In genomic region chr20:63441136-63441776, GRCh38 we compare ENCODE assay signal across 2 cellular contexts.
TF ChIP-seq lines count a peak whose summit lies in the region.

No MANE protein-coding gene starts in this region.

TF ChIP-seq in GM12878, 131 proteins besides CTCF, POLR2A, EP300 and RAD21:
- TF ChIP-seq EZH2 (IDR thresholded peaks at IDR 0.05; ENCODE audit: borderline replicate concordance, control insufficient read depth, low read depth, low read length) (no peak), RCOR1 (conservative IDR thresholded peaks at IDR 0.05; ENCODE audit: low read depth, low read length) (0 out of 2 replicates have a peak, but pooled peaks have one; percentile 37), NFIC (IDR thresholded peaks at IDR 0.05; ENCODE audit: low read depth, low read length) (peak; percentile 62), TCF12 (IDR thresholded peaks at IDR 0.05; ENCODE audit: low read depth, low read length) (0 out of 2 replicates have a peak, but pooled peaks have one; percentile 14), EGR1 (IDR thresholded peaks at IDR 0.05; ENCODE audit: borderline replicate concordance in 1 of 2, low read depth in 2 of 2, low read length in 2 of 2) (peak in 1 of 2 experiments; percentile 88; a peak in 2 of 3 replicates), TBL1XR1 (IDR thresholded peaks at IDR 0.05; ENCODE audit: low read depth, low read length) (peak; percentile 58; the same call in 1 of the 2 replicates), NR2F1 (conservative IDR thresholded peaks at IDR 0.05) (peak; percentile 36), IKZF2 (IDR thresholded peaks at IDR 0.05) (peak; percentile 42 to 50; a peak in 3 of 4 replicates), MEF2A (IDR thresholded peaks at IDR 0.05; ENCODE audit: insufficient read depth, low read depth, low read length) (0 out of 2 replicates have a peak, but pooled peaks have one; percentile 41), SIX5 (IDR thresholded peaks at IDR 0.05; ENCODE audit: low read depth, low read length, severe bottlenecking) (no peak), RELA (IDR thresholded peaks at IDR 0.05; ENCODE audit: borderline replicate concordance, partially characterized antibody) (peak; percentile 23), IKZF1 (conservative IDR thresholded peaks at IDR 0.05) (peak; percentile 38; the same call in 1 of the 2 replicates), RUNX3 (IDR thresholded peaks at IDR 0.05; ENCODE audit: low read length) (peak; percentile 76), MTA2 (IDR thresholded peaks at IDR 0.05; ENCODE audit: low read depth) (peak; percentile 30; the same call in 1 of the 2 replicates), CBX5 (IDR thresholded peaks at IDR 0.05; ENCODE audit: low read depth) (0 out of 2 replicates have a peak, but pooled peaks have one; percentile 35), PAX8 (IDR thresholded peaks at IDR 0.05) (no peak), BCL11A (IDR thresholded peaks at IDR 0.05; ENCODE audit: low read depth, low read length) (no peak), E2F8 (IDR thresholded peaks at IDR 0.05; ENCODE audit: low read depth, partially characterized antibody) (no peak), ZNF622 (IDR thresholded peaks at IDR 0.05) (no peak), MEF2B (IDR thresholded peaks at IDR 0.05; ENCODE audit: partially characterized antibody, poor library complexity, severe bottlenecking) (peak; percentile 25), HCFC1 (IDR thresholded peaks at IDR 0.05; ENCODE audit: low read length) (no peak), GATAD2B (conservative IDR thresholded peaks at IDR 0.05; ENCODE audit: low read depth) (0 out of 2 replicates have a peak, but pooled peaks have one; percentile 23)
TF ChIP-seq in GM12878: peak in this region for 15.

TF ChIP-seq in HepG2, 621 proteins besides CTCF, POLR2A, EP300 and RAD21:
- TF ChIP-seq GATAD2A (CRISPR knock-in tag; IDR thresholded peaks at IDR 0.05) (no peak), ZNF674 (CRISPR knock-in tag; IDR thresholded peaks at IDR 0.05; ENCODE audit: low read depth) (no peak), LBX2 (CRISPR knock-in tag; IDR thresholded peaks at IDR 0.05; ENCODE audit: borderline replicate concordance) (no peak), TSC22D2 (CRISPR knock-in tag; IDR thresholded peaks at IDR 0.05; ENCODE audit: borderline replicate concordance) (no peak), THAP8 (CRISPR knock-in tag; IDR thresholded peaks at IDR 0.05; ENCODE audit: borderline replicate concordance) (no peak), HOXA7 (CRISPR knock-in tag; IDR thresholded peaks at IDR 0.05) (no peak), IRF9 (CRISPR knock-in tag; IDR thresholded peaks at IDR 0.05; ENCODE audit: borderline replicate concordance) (no peak), CBX2 (IDR thresholded peaks at IDR 0.05; ENCODE audit: low read depth, low read length) (no peak), CBX2 (CRISPR knock-in tag; IDR thresholded peaks at IDR 0.05; ENCODE audit: low read depth) (no peak), IRX3 (CRISPR knock-in tag; IDR thresholded peaks at IDR 0.05; ENCODE audit: borderline replicate concordance, low read depth) (no peak), SATB2 (CRISPR knock-in tag; IDR thresholded peaks at IDR 0.05) (no peak), ZNF780A (CRISPR knock-in tag; IDR thresholded peaks at IDR 0.05) (no peak), MTERF4 (CRISPR knock-in tag; IDR thresholded peaks at IDR 0.05) (no peak), HIVEP1 (CRISPR knock-in tag; IDR thresholded peaks at IDR 0.05) (no peak), ZNF7 (CRISPR knock-in tag; IDR thresholded peaks at IDR 0.05) (no peak), NR2C2 (CRISPR knock-in tag; IDR thresholded peaks at IDR 0.05; ENCODE audit: borderline replicate concordance) (no peak), CHD4 (IDR thresholded peaks at IDR 0.05; ENCODE audit: borderline replicate concordance, low read length) (no peak), ZNF143 (CRISPR knock-in tag; IDR thresholded peaks at IDR 0.05) (no peak), PREB (CRISPR knock-in tag; IDR thresholded peaks at IDR 0.05) (no peak)
